ENCODE assay signal across 23 cellular contexts in genomic region chr10:33492914-33493313, GRCh38.
"Had no signal": no experiment of that assay in that cellular context is flagged by ENCODE, and none has a peak within 500 bp of the region (broad histone marks: within the 10 kb centered on the region; RNA-seq: fewer than 3 reads in every experiment).

No MANE protein-coding gene starts in this region.

- H3K4me1 Mint-ChIP-seq: activated B cell treated with CpG ODN at 0.5 μM for 24 hours; activated CD4-positive, alpha-beta T cell treated with anti-CD3 and anti-CD28 coated beads for 36 hours; activated naive CD8-positive, alpha-beta T cell treated with anti-CD3 and anti-CD28 coated beads, Interleukin-2, amount 10 ng/mL, durations not matched to agents 7 days and 5 days; naive thymus-derived CD4-positive, alpha-beta T cell had no signal

- H3K27me3 ChIP-seq: body of pancreas, cardiac muscle cell, heart right ventricle, spleen had no signal

- H3K9me3 ChIP-seq: body of pancreas, heart right ventricle, spleen, thoracic aorta had no signal

- H3K27me3 Mint-ChIP-seq: activated B cell treated with CpG ODN at 0.5 μM for 24 hours; activated CD4-positive, alpha-beta T cell treated with anti-CD3 and anti-CD28 coated beads for 36 hours; activated naive CD8-positive, alpha-beta T cell treated with anti-CD3 and anti-CD28 coated beads, Interleukin-2, amount 10 ng/mL, durations not matched to agents 7 days and 5 days; progenitor cell of endocrine pancreas had no signal

- H3K4me1 ChIP-seq: body of pancreas, spleen had no signal

- H3K4me3 ChIP-seq: body of pancreas, cardiac muscle cell, heart right ventricle, spleen, thoracic aorta had no signal

- H3K27ac ChIP-seq: body of pancreas, spleen had no signal

- DNase-seq: activated B cell treated with CpG ODN at 0.5 μM for 24 hours; activated CD4-positive, alpha-beta T cell treated with anti-CD3 and anti-CD28 coated beads for 36 hours; activated CD4-positive, alpha-beta T cell treated with anti-CD3 and anti-CD28 coated beads, Interleukin-2, amount 50 U/mL, for 4 hours; activated CD8-positive, alpha-beta memory T cell treated with anti-CD3 and anti-CD28 coated beads, Interleukin-2, amount 50 U/mL, for 48 hours; activated naive CD4-positive, alpha-beta T cell treated with anti-CD3 and anti-CD28 coated beads for 36 hours; activated naive CD8-positive, alpha-beta T cell treated with anti-CD3 and anti-CD28 coated beads, Interleukin-2, amount 10 ng/mL, durations not matched to agents 7 days and 5 days; activated T-cell treated with anti-CD3 and anti-CD28 coated beads, Interleukin-2, amount 50 U/mL, for 48 hours; anterior cingulate cortex; body of pancreas; heart right ventricle; islet precursor cell; left colon; mesenchymal stem cell; naive thymus-derived CD4-positive, alpha-beta T cell; retina; spleen; stimulated activated CD4-positive, alpha-beta T cell treated with anti-CD3 and anti-CD28 coated beads, Interleukin-4, amount 100 ng/mL, for 1 hour; stimulated activated naive CD4-positive, alpha-beta T cell treated with Interleukin-2 at 50 U/mL for 16 hours; T-helper 9 cell had no signal

- H3K4me3 Mint-ChIP-seq: activated B cell treated with CpG ODN at 0.5 μM for 24 hours; activated CD4-positive, alpha-beta T cell treated with anti-CD3 and anti-CD28 coated beads for 36 hours; activated naive CD4-positive, alpha-beta T cell treated with anti-CD3 and anti-CD28 coated beads for 36 hours; activated naive CD8-positive, alpha-beta T cell treated with anti-CD3 and anti-CD28 coated beads, Interleukin-2, amount 10 ng/mL, durations not matched to agents 7 days and 5 days; naive thymus-derived CD4-positive, alpha-beta T cell; type B pancreatic cell had no signal

- H3K36me3 Mint-ChIP-seq: activated naive CD8-positive, alpha-beta T cell treated with anti-CD3 and anti-CD28 coated beads, Interleukin-2, amount 10 ng/mL, durations not matched to agents 7 days and 5 days; naive thymus-derived CD4-positive, alpha-beta T cell had no signal

- H3K36me3 ChIP-seq: cardiac muscle cell, heart right ventricle, spleen, thoracic aorta had no signal

- H3K27ac Mint-ChIP-seq: activated B cell treated with CpG ODN at 0.5 μM for 24 hours; activated CD4-positive, alpha-beta T cell treated with anti-CD3 and anti-CD28 coated beads for 36 hours; activated naive CD4-positive, alpha-beta T cell treated with anti-CD3 and anti-CD28 coated beads for 36 hours; activated naive CD8-positive, alpha-beta T cell treated with anti-CD3 and anti-CD28 coated beads, Interleukin-2, amount 10 ng/mL, durations not matched to agents 7 days and 5 days; naive thymus-derived CD4-positive, alpha-beta T cell; progenitor cell of endocrine pancreas; type B pancreatic cell had no signal

- H3K9me3 Mint-ChIP-seq: activated B cell treated with CpG ODN at 0.5 μM for 24 hours; activated naive CD4-positive, alpha-beta T cell treated with anti-CD3 and anti-CD28 coated beads for 36 hours; activated naive CD8-positive, alpha-beta T cell treated with anti-CD3 and anti-CD28 coated beads, Interleukin-2, amount 10 ng/mL, durations not matched to agents 7 days and 5 days; naive thymus-derived CD4-positive, alpha-beta T cell; type B pancreatic cell had no signal
